ENCODE assay signal across 1 cellular context in the genomic region with DNA sequence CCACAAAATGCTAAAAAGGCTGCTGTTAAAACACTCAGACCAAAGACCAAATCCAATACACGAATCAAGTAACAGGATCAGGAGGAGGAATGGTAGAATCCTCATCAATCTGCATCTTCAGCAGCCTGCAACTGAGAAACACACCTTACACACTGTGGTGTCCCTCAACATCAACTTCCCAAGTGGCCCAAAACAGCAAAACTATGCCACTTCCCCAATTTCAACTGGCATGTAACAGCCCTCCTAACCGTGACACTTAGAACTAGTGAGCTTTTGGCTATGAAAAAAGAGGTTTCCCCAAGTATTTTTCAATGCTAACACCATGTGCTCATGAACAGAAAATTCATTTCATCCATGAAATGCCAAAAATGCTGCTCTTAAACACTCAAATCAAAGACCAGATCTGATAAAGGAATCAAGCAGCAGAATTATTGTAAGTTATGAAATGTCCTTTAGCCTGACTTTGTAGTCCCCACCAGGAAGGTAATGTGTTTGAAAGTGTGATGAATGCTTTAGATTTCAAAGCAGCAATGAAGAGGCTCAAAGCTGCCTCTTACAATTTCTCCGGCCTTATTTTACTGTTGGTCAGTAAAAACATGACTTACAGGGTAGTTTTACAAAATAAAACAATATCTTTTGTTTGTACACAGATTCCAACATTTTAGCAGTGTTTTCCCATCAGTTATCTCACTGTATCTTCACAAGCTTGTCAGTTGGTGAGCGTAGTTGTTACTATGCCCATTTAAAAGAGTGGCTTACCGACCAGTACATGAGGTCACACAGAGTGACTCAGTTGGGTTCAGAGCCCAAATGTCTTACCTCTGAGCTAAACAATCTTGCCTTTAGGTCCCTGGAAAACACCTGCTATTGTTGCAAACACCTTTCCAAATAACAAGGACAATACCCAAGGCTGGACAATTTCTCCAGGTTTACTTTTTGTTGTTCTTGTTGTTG.
TF ChIP-seq lines count a peak whose summit lies in the region.

No MANE protein-coding gene starts in this region.

TF ChIP-seq in endothelial cell of umbilical vein, 7 proteins besides CTCF, POLR2A, EP300 and RAD21:
- TF ChIP-seq FOS (IDR thresholded peaks at IDR 0.05; ENCODE audit: borderline replicate concordance, insufficient read depth, low read length): no peak
- no peak for TF ChIP-seq POLR2AphosphoS5 (IDR thresholded peaks at IDR 0.05; ENCODE audit: insufficient read depth, low read depth, low read length)
- TF ChIP-seq GATA2 (IDR thresholded peaks at IDR 0.05; ENCODE audit: insufficient read depth, insufficient read length, low read depth, low read length): no peak
- no peak for TF ChIP-seq MYC (IDR thresholded peaks at IDR 0.05; ENCODE audit: low read depth, low read length)
- no peak for TF ChIP-seq EZH2 (IDR thresholded peaks at IDR 0.05; ENCODE audit: borderline replicate concordance, low read depth, low read length, severe bottlenecking)
- no peak for TF ChIP-seq JUN (IDR thresholded peaks at IDR 0.05; ENCODE audit: borderline replicate concordance, insufficient read depth, insufficient read length, low read depth)
- TF ChIP-seq, protein P1, sequence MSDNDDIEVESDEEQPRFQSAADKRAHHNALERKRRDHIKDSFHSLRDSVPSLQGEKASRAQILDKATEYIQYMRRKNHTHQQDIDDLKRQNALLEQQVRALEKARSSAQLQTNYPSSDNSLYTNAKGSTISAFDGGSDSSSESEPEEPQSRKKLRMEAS (IDR thresholded peaks at IDR 0.05; ENCODE audit: insufficient read depth, insufficient read length): no peak
